In the genomic region with DNA sequence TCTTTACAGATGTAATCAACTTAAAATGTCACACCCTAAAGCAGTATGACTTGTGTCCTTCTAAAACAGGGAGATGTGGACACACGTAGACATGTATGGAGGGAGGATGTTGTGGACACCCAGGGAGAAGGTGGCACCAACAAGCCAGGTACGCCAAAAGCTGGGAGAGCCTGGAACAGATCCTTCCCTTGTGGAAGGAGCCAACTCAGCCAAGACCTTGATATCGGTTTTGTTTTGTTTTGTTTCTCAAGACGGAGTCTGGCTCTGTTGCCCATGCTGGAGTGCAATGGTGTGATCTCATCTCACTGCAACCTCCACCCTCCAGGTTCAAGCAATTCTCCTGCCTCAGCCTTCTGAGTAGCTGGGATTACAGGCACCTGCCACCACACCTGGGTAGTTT, we compare ENCODE assay signal across 12 cellular contexts. TPM values are rescaled to one million over a fixed set of nuclear protein-coding genes. Genes with fewer than 3 reads are reported as not detected.
DNase-seq lines count a peak whose midpoint lies in the region; ATAC-seq, FAIRE-seq and TF ChIP-seq lines count a peak whose summit lies in the region.
"Had no signal": no experiment of that assay in that cellular context is flagged by ENCODE, and none has a peak within 500 bp of the region (broad histone marks: within the 10 kb centered on the region; RNA-seq: fewer than 3 reads in every experiment).

No MANE protein-coding gene starts in this region.

- H3K4me1 Mint-ChIP-seq in CD14-positive monocyte (peaks cover 32% of the 10 kb centered on the region), nephron progenitor cell (peaks cover 64% of the 10 kb centered on the region)
- H3K4me1 Mint-ChIP-seq in effector memory CD8-positive, alpha-beta T cell (ENCODE audit: low read depth in 2 of 2): peaks cover 13 to 14% of the 10 kb centered on the region in 2 donors

- H3K4me3 ChIP-seq in testis: no peak overlapping the region

- peaks cover 14% of the 10 kb centered on the region for H3K4me1 ChIP-seq in testis
- H3K4me1 ChIP-seq: pancreas had no signal

- TF ChIP-seq CTCF in CD14-positive monocyte (IDR thresholded peaks at IDR 0.05): no peak
- TF ChIP-seq CTCF in nephron progenitor cell (IDR thresholded peaks at IDR 0.05): no peak
- no peak for TF ChIP-seq CTCF in testis (IDR thresholded peaks at IDR 0.05)

- FAIRE-seq in RCC 7860 (lab: Jason Lieb, UNC): no peak
- FAIRE-seq: pancreas had no signal

- H3K4me3 Mint-ChIP-seq in CD14-positive monocyte (peak overlapping the region; percentile 83 to 93), nephron progenitor cell (no peak overlapping the region)
- H3K4me3 Mint-ChIP-seq in effector memory CD8-positive, alpha-beta T cell: peak overlapping the region; percentile 75 to 77

- WGBS in testis, 2 donors: 58 to 70% methylated on average over 4 of the region's 4 CpGs

- H3K36me3 ChIP-seq in testis (ENCODE audit: low read depth, missing control alignments): no peaks in the 10 kb centered on the region
- H3K36me3 ChIP-seq: pancreas had no signal

- H3K27me3 ChIP-seq in testis: no peaks in the 10 kb centered on the region
- H3K27me3 ChIP-seq: pancreas had no signal

- no peak for TF ChIP-seq POLR2A in testis (IDR thresholded peaks at IDR 0.05)

- H3K36me3 Mint-ChIP-seq in CD14-positive monocyte (peaks cover 0 to 9% of the 10 kb centered on the region in 2 donors), nephron progenitor cell (ENCODE audit: low read depth) (no peaks in the 10 kb centered on the region)
- H3K36me3 Mint-ChIP-seq in effector memory CD8-positive, alpha-beta T cell (ENCODE audit: insufficient read depth): peaks cover 3% of the 10 kb centered on the region

- H3K27ac Mint-ChIP-seq in CD14-positive monocyte: peak overlapping the region in 5 of 7 donors; percentile 70 to 97 (median 85)
- peak overlapping the region; percentile 83 to 90 for H3K27ac Mint-ChIP-seq in effector memory CD8-positive, alpha-beta T cell
- H3K27ac Mint-ChIP-seq in nephron progenitor cell: peak overlapping the region; percentile 96

- peaks cover 22 to 38% (median 31%) of the 10 kb centered on the region in 3 donors for H3K27me3 Mint-ChIP-seq in CD14-positive monocyte (ENCODE audit: low read depth in 3 of 3)
- peaks cover 12 to 34% of the 10 kb centered on the region in 2 donors for H3K27me3 Mint-ChIP-seq in effector memory CD8-positive, alpha-beta T cell
- peaks cover 5% of the 10 kb centered on the region for H3K27me3 Mint-ChIP-seq in nephron progenitor cell (ENCODE audit: low read depth, poor library complexity)

- intact Hi-C loops in CD14-positive monocyte (cut with micrococcal nuclease): no loop called here
- intact Hi-C loops in testis (cut with DNase I; ENCODE audit: low total_unique reads): no loop called here

- H3K27ac ChIP-seq in testis: peak overlapping the region in 1 of 2 donors; percentile 55

- no peak for ATAC-seq in effector memory CD8-positive, alpha-beta T cell (replicated peaks)
- ATAC-seq in HG03439 (IDR thresholded peaks at IDR 0.05; ENCODE audit: unreplicated experiment) (no peak), GM19463 (IDR thresholded peaks at IDR 0.05; ENCODE audit: unreplicated experiment) (no peak)

- no peak for DNase-seq in CD14-positive monocyte (ENCODE audit: low spot score)
- DNase-seq in RCC 7860 (ENCODE audit: low spot score): peak; percentile 21
- DNase-seq in effector memory CD8-positive, alpha-beta T cell: no peak
- no peak for DNase-seq in nephron progenitor cell
- DNase-seq in testis: no peak
- no peak for DNase-seq in activated CD8-positive, alpha-beta memory T cell treated with anti-CD3 and anti-CD28 coated beads for 24 hours
- DNase-seq: activated CD4-positive, alpha-beta T cell treated with anti-CD3 and anti-CD28 coated beads, Interleukin-2, amount 50 U/mL, for 4 hours; DMS 273 treated with DMSO at 0.1 percent for 48 hours; NCI-H1436 had no signal

- no peaks in the 10 kb centered on the region for H3K9me3 Mint-ChIP-seq in CD14-positive monocyte
- H3K9me3 Mint-ChIP-seq in effector memory CD8-positive, alpha-beta T cell: no peaks in the 10 kb centered on the region
- no peaks in the 10 kb centered on the region for H3K9me3 Mint-ChIP-seq in nephron progenitor cell

- H3K9me3 ChIP-seq in testis: no peaks in the 10 kb centered on the region
- H3K9me3 ChIP-seq: pancreas had no signal

RNA-seq across cellular contexts. Expression of a gene that starts 45.6 kb away (rescaled TPM):
- polyA plus RNA-seq in CD14-positive monocyte (not detected), testis (ENCODE audit: insufficient read depth, low read depth, low replicate concordance) (6.5 TPM)
- total RNA-seq in testis: 1 to 10 TPM; 5.2 to 6.2 TPM

RNA-seq across cellular contexts. Expression of a gene that starts 49.1 kb away (rescaled TPM):
- not detected for polyA plus RNA-seq in CD14-positive monocyte
- under 1 TPM; 0.31 TPM for total RNA-seq in testis
- 0.96 TPM for polyA plus RNA-seq in testis (ENCODE audit: insufficient read depth, low read depth, low replicate concordance)
